Comparison of ENCODE assay signal across 8 cellular contexts in genomic region chr2:3709225-3709624, GRCh38. TPM values are rescaled to one million over a fixed set of nuclear protein-coding genes. Genes with fewer than 3 reads are reported as not detected.
"Had no signal": no experiment of that assay in that cellular context is flagged by ENCODE, and none has a peak within 500 bp of the region (broad histone marks: within the 10 kb centered on the region; RNA-seq: fewer than 3 reads in every experiment).

No MANE protein-coding gene starts in this region.

- H3K27ac Mint-ChIP-seq: IgD-negative memory B cell had no signal

- H3K36me3 Mint-ChIP-seq: IgD-negative memory B cell had no signal

- H3K4me3 ChIP-seq: K562 had no signal

- ATAC-seq: HepG2, K562 had no signal

- H3K27ac ChIP-seq: HL-60 had no signal

- DNase-seq: IMR-90, KBM-7 had no signal

- H3K4me3 Mint-ChIP-seq: IgD-negative memory B cell had no signal

RNA-seq across cellular contexts. Expression of gene DCDC2C, which starts 5.8 kb away (rescaled TPM):
- total RNA-seq: HepG2, HT-29, IMR-90, K562 had no signal

RNA-seq across cellular contexts. Expression of gene ALLC, which starts 51.2 kb away (rescaled TPM):
- total RNA-seq: HT-29, HT1080, IMR-90, K562 had no signal
